Comparison of ENCODE assay signal across 28 cellular contexts in the genomic region with DNA sequence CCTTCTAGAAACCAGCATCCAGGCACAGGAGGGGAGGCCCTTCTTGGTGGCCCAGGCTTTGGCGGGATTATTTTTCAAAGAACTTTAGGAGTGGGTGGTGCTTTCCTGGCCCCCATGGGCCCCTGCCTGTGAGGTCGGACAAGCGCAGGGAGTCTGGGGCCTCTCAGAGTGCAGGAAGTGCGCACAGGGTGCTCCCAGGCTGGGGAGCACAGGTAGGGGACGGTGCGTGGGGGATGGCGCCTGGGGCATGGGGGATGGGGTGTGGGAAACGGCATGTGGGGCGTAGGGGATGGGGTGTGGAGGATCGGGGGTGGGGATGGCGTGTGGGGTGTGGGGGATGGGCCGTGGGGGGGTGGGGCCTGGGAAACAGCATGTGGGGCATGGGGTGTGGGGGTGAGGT. TPM values are rescaled to one million over a fixed set of nuclear protein-coding genes. Genes with fewer than 3 reads are reported as not detected.
"Had no signal": no experiment of that assay in that cellular context is flagged by ENCODE, and none has a peak within 500 bp of the region (broad histone marks: within the 10 kb centered on the region; RNA-seq: fewer than 3 reads in every experiment).

No MANE protein-coding gene starts in this region.

- H3K9me3 ChIP-seq: esophagus muscularis mucosa, heart right ventricle, ovary, thyroid gland had no signal

- ATAC-seq: activated CD8-positive, alpha-beta memory T cell treated with anti-CD3 and anti-CD28 coated beads, Interleukin-2, amount 10 ng/mL, durations not matched to agents 7 days and 5 days; heart right ventricle; naive thymus-derived CD4-positive, alpha-beta T cell; sciatic nerve had no signal

- H3K4me3 ChIP-seq: cardiac muscle cell, esophagus muscularis mucosa, heart right ventricle, neural progenitor cell, ovary, thyroid gland had no signal

- H3K9ac ChIP-seq: neural progenitor cell had no signal

- H3K36me3 ChIP-seq: cardiac muscle cell, esophagus muscularis mucosa, heart right ventricle, neural progenitor cell, ovary, thyroid gland had no signal

- H3K4me1 Mint-ChIP-seq: activated CD4-positive, alpha-beta memory T cell treated with anti-CD3 and anti-CD28 coated beads, Interleukin-2, amount 10 ng/mL, durations not matched to agents 7 days and 5 days; activated CD8-positive, alpha-beta memory T cell treated with anti-CD3 and anti-CD28 coated beads, Interleukin-2, amount 10 ng/mL, durations not matched to agents 7 days and 5 days; stimulated activated effector memory CD8-positive, alpha-beta T cell treated with anti-CD3 and anti-CD28 coated beads, Interleukin-12 subunit alpha, Interleukin-12 subunit beta, amount 100 ng/mL, for 72 hours had no signal

- H3K27ac ChIP-seq: cardiac muscle cell, esophagus muscularis mucosa, heart right ventricle, neural progenitor cell, ovary, thyroid gland had no signal

- H3K27ac Mint-ChIP-seq: activated CD4-positive, alpha-beta memory T cell treated with anti-CD3 and anti-CD28 coated beads, Interleukin-2, amount 10 ng/mL, durations not matched to agents 7 days and 5 days; activated CD8-positive, alpha-beta memory T cell treated with anti-CD3 and anti-CD28 coated beads, Interleukin-2, amount 10 ng/mL, durations not matched to agents 7 days and 5 days; activated naive CD8-positive, alpha-beta T cell treated with anti-CD3 and anti-CD28 coated beads for 36 hours; dendritic cell treated with granulocyte-macrophage colony-stimulating factor and Interleukin-4, amounts not matched to agents 40 ng/mL and 50 ng/mL, for 4 days; immature natural killer cell; naive thymus-derived CD4-positive, alpha-beta T cell; neural progenitor cell had no signal

- H3K9me3 Mint-ChIP-seq: activated CD4-positive, alpha-beta memory T cell treated with anti-CD3 and anti-CD28 coated beads, Interleukin-2, amount 10 ng/mL, durations not matched to agents 7 days and 5 days; activated naive CD8-positive, alpha-beta T cell treated with anti-CD3 and anti-CD28 coated beads for 36 hours; dendritic cell treated with granulocyte-macrophage colony-stimulating factor and Interleukin-4, amounts not matched to agents 40 ng/mL and 50 ng/mL, for 4 days; naive thymus-derived CD4-positive, alpha-beta T cell; stimulated activated effector memory CD8-positive, alpha-beta T cell treated with anti-CD3 and anti-CD28 coated beads, Interleukin-12 subunit alpha, Interleukin-12 subunit beta, amount 100 ng/mL, for 72 hours had no signal

- DNase-seq: activated CD4-positive, alpha-beta memory T cell treated with anti-CD3 and anti-CD28 coated beads, Interleukin-2, amount 10 ng/mL, durations not matched to agents 7 days and 5 days; activated CD4-positive, alpha-beta T cell treated with anti-CD3 and anti-CD28 coated beads for 48 hours; activated CD4-positive, CD25-positive, alpha-beta regulatory T cell; activated CD8-positive, alpha-beta memory T cell treated with anti-CD3 and anti-CD28 coated beads, Interleukin-2, amount 10 ng/mL, durations not matched to agents 7 days and 5 days; activated naive CD4-positive, alpha-beta T cell; activated naive CD8-positive, alpha-beta T cell treated with anti-CD3 and anti-CD28 coated beads for 36 hours; amygdala; effector CD8-positive, alpha-beta T cell; heart right ventricle; immature natural killer cell; kidney glomerular epithelial cell; mesendoderm; naive thymus-derived CD4-positive, alpha-beta T cell; ovary; stimulated activated CD4-positive, alpha-beta T cell treated with anti-CD3 and anti-CD28 coated beads, Interleukin-4, amount 100 ng/mL, for 24 hours; thyroid gland had no signal

- H3K36me3 Mint-ChIP-seq: immature natural killer cell; naive thymus-derived CD4-positive, alpha-beta T cell; neural progenitor cell had no signal

- H2AFZ ChIP-seq: neural progenitor cell had no signal

- H3K27me3 ChIP-seq: ovary had no signal

- H3K4me3 Mint-ChIP-seq: activated CD4-positive, alpha-beta memory T cell treated with anti-CD3 and anti-CD28 coated beads, Interleukin-2, amount 10 ng/mL, durations not matched to agents 7 days and 5 days; activated CD8-positive, alpha-beta memory T cell treated with anti-CD3 and anti-CD28 coated beads, Interleukin-2, amount 10 ng/mL, durations not matched to agents 7 days and 5 days; activated naive CD8-positive, alpha-beta T cell treated with anti-CD3 and anti-CD28 coated beads for 36 hours; dendritic cell treated with granulocyte-macrophage colony-stimulating factor and Interleukin-4, amounts not matched to agents 40 ng/mL and 50 ng/mL, for 4 days; immature natural killer cell; naive thymus-derived CD4-positive, alpha-beta T cell; stimulated activated effector memory CD8-positive, alpha-beta T cell treated with anti-CD3 and anti-CD28 coated beads, Interleukin-12 subunit alpha, Interleukin-12 subunit beta, amount 100 ng/mL, for 72 hours had no signal

RNA-seq across cellular contexts. Expression of a gene that starts 0.5 kb away (rescaled TPM):
- total RNA-seq: activated CD4-positive, alpha-beta memory T cell treated with anti-CD3 and anti-CD28 coated beads, Interleukin-2, amount 10 ng/mL, durations not matched to agents 7 days and 5 days; activated CD8-positive, alpha-beta memory T cell treated with anti-CD3 and anti-CD28 coated beads, Interleukin-2, amount 10 ng/mL, durations not matched to agents 7 days and 5 days; endothelial cell of umbilical vein; pulmonary artery endothelial cell; thyroid gland had no signal
- polyA plus RNA-seq: cardiac muscle cell; endothelial cell of umbilical vein; naive thymus-derived CD4-positive, alpha-beta T cell had no signal

RNA-seq across cellular contexts. Expression of a gene that starts 16.5 kb away (rescaled TPM):
- total RNA-seq: activated CD4-positive, alpha-beta memory T cell treated with anti-CD3 and anti-CD28 coated beads, Interleukin-2, amount 10 ng/mL, durations not matched to agents 7 days and 5 days; activated CD8-positive, alpha-beta memory T cell treated with anti-CD3 and anti-CD28 coated beads, Interleukin-2, amount 10 ng/mL, durations not matched to agents 7 days and 5 days; activated naive CD8-positive, alpha-beta T cell treated with anti-CD3 and anti-CD28 coated beads for 36 hours; endothelial cell of umbilical vein; naive thymus-derived CD4-positive, alpha-beta T cell had no signal
- polyA plus RNA-seq: immature natural killer cell; naive thymus-derived CD4-positive, alpha-beta T cell had no signal

RNA-seq across cellular contexts. Expression of a gene that starts 52.4 kb away (rescaled TPM):
- total RNA-seq: activated CD4-positive, alpha-beta memory T cell treated with anti-CD3 and anti-CD28 coated beads, Interleukin-2, amount 10 ng/mL, durations not matched to agents 7 days and 5 days; activated CD8-positive, alpha-beta memory T cell treated with anti-CD3 and anti-CD28 coated beads, Interleukin-2, amount 10 ng/mL, durations not matched to agents 7 days and 5 days; cardiac muscle cell; chondrocyte; endothelial cell of umbilical vein; esophagus muscularis mucosa; lower leg skin; mucosa of gallbladder; ovary; pulmonary artery endothelial cell; sciatic nerve; subcutaneous adipose tissue; thyroid gland had no signal
- polyA plus RNA-seq: endothelial cell of umbilical vein; immature natural killer cell; naive thymus-derived CD4-positive, alpha-beta T cell; ovary had no signal
